32 cellular contexts compared by ENCODE assay signal in the genomic region with DNA sequence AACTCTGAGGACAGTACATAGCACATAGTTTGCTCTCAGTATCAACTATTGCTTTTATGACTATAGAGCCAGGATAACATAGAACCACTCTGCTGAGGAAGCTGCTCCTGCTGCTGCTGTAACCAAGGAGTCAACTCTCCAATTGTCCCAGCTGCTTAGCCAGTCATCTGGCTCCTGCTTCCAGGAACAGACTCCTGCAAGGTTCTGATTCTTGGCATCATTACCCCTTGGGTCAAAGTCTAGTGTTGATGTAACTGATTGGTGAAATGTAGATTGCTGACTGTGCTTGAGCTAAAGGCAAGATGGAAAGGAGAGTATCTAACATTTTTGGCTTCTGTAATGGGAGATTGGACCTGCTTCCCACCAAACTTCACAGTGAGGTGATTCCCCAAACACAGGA.
"Had no signal": no experiment of that assay in that cellular context is flagged by ENCODE, and none has a peak within 500 bp of the region (broad histone marks: within the 10 kb centered on the region; RNA-seq: fewer than 3 reads in every experiment).

No MANE protein-coding gene starts in this region.

- H3K4me3 Mint-ChIP-seq: activated CD4-positive, alpha-beta memory T cell treated with anti-CD3 and anti-CD28 coated beads, Interleukin-2, amount 10 ng/mL, durations not matched to agents 7 days and 5 days; activated CD8-positive, alpha-beta memory T cell treated with anti-CD3 and anti-CD28 coated beads, Interleukin-2, amount 10 ng/mL, durations not matched to agents 7 days and 5 days; activated naive CD4-positive, alpha-beta T cell treated with anti-CD3 and anti-CD28 coated beads, Interleukin-2, amount 10 ng/mL, durations not matched to agents 7 days and 5 days; activated naive CD8-positive, alpha-beta T cell treated with anti-CD3 and anti-CD28 coated beads for 36 hours had no signal

- ATAC-seq: activated CD8-positive, alpha-beta memory T cell treated with anti-CD3 and anti-CD28 coated beads, Interleukin-2, amount 10 ng/mL, durations not matched to agents 7 days and 5 days; K562 had no signal

- H3K36me3 Mint-ChIP-seq: activated CD8-positive, alpha-beta memory T cell treated with anti-CD3 and anti-CD28 coated beads, Interleukin-2, amount 10 ng/mL, durations not matched to agents 7 days and 5 days; activated naive CD4-positive, alpha-beta T cell treated with anti-CD3 and anti-CD28 coated beads, Interleukin-2, amount 10 ng/mL, durations not matched to agents 7 days and 5 days; activated naive CD8-positive, alpha-beta T cell treated with anti-CD3 and anti-CD28 coated beads for 36 hours had no signal

- H3K9me3 Mint-ChIP-seq: activated CD4-positive, alpha-beta memory T cell treated with anti-CD3 and anti-CD28 coated beads, Interleukin-2, amount 10 ng/mL, durations not matched to agents 7 days and 5 days had no signal

- H3K27me3 ChIP-seq: cardiac muscle cell had no signal

- H3K36me3 ChIP-seq: cardiac muscle cell, WERI-Rb-1 had no signal

- DNase-seq: activated CD4-positive, alpha-beta memory T cell treated with anti-CD3 and anti-CD28 coated beads, Interleukin-2, amount 10 ng/mL, durations not matched to agents 7 days and 5 days; activated CD4-positive, alpha-beta T cell treated with anti-CD3 and anti-CD28 coated beads for 1 hour; activated CD4-positive, alpha-beta T cell treated with anti-CD3 and anti-CD28 coated beads for 48 hours; activated CD4-positive, CD25-positive, alpha-beta regulatory T cell; activated CD8-positive, alpha-beta memory T cell treated with anti-CD3 and anti-CD28 coated beads for 24 hours; activated CD8-positive, alpha-beta memory T cell treated with anti-CD3 and anti-CD28 coated beads, Interleukin-2, amount 10 ng/mL, durations not matched to agents 7 days and 5 days; activated CD8-positive, alpha-beta memory T cell treated with anti-CD3 and anti-CD28 coated beads, Interleukin-2, amount 50 U/mL, for 48 hours; activated effector memory CD4-positive, alpha-beta T cell treated with Interleukin-2 at 50 U/mL for 16 hours; activated naive CD4-positive, alpha-beta T cell treated with anti-CD3 and anti-CD28 coated beads, Interleukin-2, amount 10 ng/mL, durations not matched to agents 7 days and 5 days; activated naive CD8-positive, alpha-beta T cell treated with anti-CD3 and anti-CD28 coated beads for 36 hours; activated T-cell treated with anti-CD3 and anti-CD28 coated beads, Interleukin-2, amount 50 U/mL, for 48 hours; amniotic stem cell; aorta; IMR-90; NCI-H1092 treated with DMSO at 0.1 percent for 48 hours; NCI-H1417; NCI-H146; NCI-H187; NCI-H2081; NCI-H2171 treated with DMSO at 0.1 percent for 48 hours; NCI-H2227 treated with DMSO at 0.1 percent for 48 hours; NCI-H510A treated with DMSO at 0.1 percent for 48 hours; NCI-H526 treated with DMSO at 0.1 percent for 48 hours; OCI-M1; Right ventricle myocardium superior; SW 1271; T-helper 1 cell; T-helper 2 cell; T-helper 9 cell; WERI-Rb-1 had no signal

- H3K27ac Mint-ChIP-seq: activated CD4-positive, alpha-beta memory T cell treated with anti-CD3 and anti-CD28 coated beads, Interleukin-2, amount 10 ng/mL, durations not matched to agents 7 days and 5 days; activated CD8-positive, alpha-beta memory T cell treated with anti-CD3 and anti-CD28 coated beads, Interleukin-2, amount 10 ng/mL, durations not matched to agents 7 days and 5 days; activated naive CD4-positive, alpha-beta T cell treated with anti-CD3 and anti-CD28 coated beads, Interleukin-2, amount 10 ng/mL, durations not matched to agents 7 days and 5 days; activated naive CD8-positive, alpha-beta T cell treated with anti-CD3 and anti-CD28 coated beads for 36 hours had no signal

- H3K4me1 Mint-ChIP-seq: activated CD4-positive, alpha-beta memory T cell treated with anti-CD3 and anti-CD28 coated beads, Interleukin-2, amount 10 ng/mL, durations not matched to agents 7 days and 5 days; activated CD8-positive, alpha-beta memory T cell treated with anti-CD3 and anti-CD28 coated beads, Interleukin-2, amount 10 ng/mL, durations not matched to agents 7 days and 5 days; activated naive CD4-positive, alpha-beta T cell treated with anti-CD3 and anti-CD28 coated beads, Interleukin-2, amount 10 ng/mL, durations not matched to agents 7 days and 5 days; activated naive CD8-positive, alpha-beta T cell treated with anti-CD3 and anti-CD28 coated beads for 36 hours had no signal

- H3K27ac ChIP-seq: cardiac muscle cell, WERI-Rb-1 had no signal

- H3K27me3 Mint-ChIP-seq: activated CD4-positive, alpha-beta memory T cell treated with anti-CD3 and anti-CD28 coated beads, Interleukin-2, amount 10 ng/mL, durations not matched to agents 7 days and 5 days; activated CD8-positive, alpha-beta memory T cell treated with anti-CD3 and anti-CD28 coated beads, Interleukin-2, amount 10 ng/mL, durations not matched to agents 7 days and 5 days; activated naive CD4-positive, alpha-beta T cell treated with anti-CD3 and anti-CD28 coated beads, Interleukin-2, amount 10 ng/mL, durations not matched to agents 7 days and 5 days; activated naive CD8-positive, alpha-beta T cell treated with anti-CD3 and anti-CD28 coated beads for 36 hours had no signal

- H3K4me3 ChIP-seq: cardiac muscle cell, K562 had no signal
